Comparison of ENCODE assay signal across 22 cellular contexts in the genomic region with DNA sequence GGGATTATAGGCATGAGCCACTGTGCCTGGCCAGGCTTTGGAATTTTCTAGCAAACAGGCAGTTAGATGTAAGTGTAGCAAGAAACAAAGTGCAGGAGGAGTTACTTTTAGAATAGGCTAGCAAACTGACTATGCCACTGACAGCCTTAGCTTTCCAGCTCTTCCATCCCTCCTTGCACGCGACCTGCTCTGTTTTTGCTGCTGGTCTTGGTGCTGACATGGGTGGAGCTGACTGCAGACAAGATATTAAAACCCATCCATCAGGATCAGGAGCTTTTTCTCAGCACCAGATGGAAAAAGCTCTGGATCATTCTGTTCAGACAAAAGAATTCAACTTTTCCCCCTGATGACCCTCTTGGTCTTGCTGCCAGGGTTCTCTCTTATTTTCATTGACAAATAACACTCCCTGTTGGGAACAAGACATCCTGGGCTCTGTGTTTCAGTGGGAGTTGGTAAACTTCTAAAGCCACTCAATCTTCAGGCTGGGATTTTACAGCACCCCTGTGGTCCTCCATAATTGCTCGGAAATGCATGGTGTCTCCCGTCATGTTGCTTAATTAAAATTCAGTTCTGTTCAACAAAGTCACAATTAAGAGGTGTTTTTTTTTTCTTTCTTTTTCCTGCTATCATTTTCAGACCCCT.
DNase-seq lines count a peak whose midpoint lies in the region; ATAC-seq and TF ChIP-seq lines count a peak whose summit lies in the region.
"Had no signal": no experiment of that assay in that cellular context is flagged by ENCODE, and none has a peak within 500 bp of the region (broad histone marks: within the 10 kb centered on the region; RNA-seq: fewer than 3 reads in every experiment).

No MANE protein-coding gene starts in this region.

- peaks cover 20 to 25% of the 10 kb centered on the region in 2 experiments for H3K4me1 Mint-ChIP-seq in H9
- H3K4me1 Mint-ChIP-seq in activated CD4-positive, alpha-beta T cell treated with anti-CD3 and anti-CD28 coated beads for 36 hours: no peaks in the 10 kb centered on the region

- no peaks in the 10 kb centered on the region for H3K79me2 ChIP-seq in H9 (ENCODE audit: insufficient read depth, low read length)

- in situ Hi-C loops in GM13976 (cut with MboI; ENCODE audit: low sequenced_read_pairs, unreplicated experiment): no loop called here

- H3K9me3 Mint-ChIP-seq in H9: no peaks in the 10 kb centered on the region; a peak in 2 of 5 replicates
- H3K9me3 Mint-ChIP-seq in activated CD4-positive, alpha-beta T cell treated with anti-CD3 and anti-CD28 coated beads for 36 hours (ENCODE audit: low read depth): peaks cover 6% of the 10 kb centered on the region

- no peak overlapping the region for H3K18ac ChIP-seq in H9 (ENCODE audit: insufficient read length, low read depth, low read length)
- no peak overlapping the region for H3K18ac ChIP-seq in neuronal stem cell (ENCODE audit: low read length)

- TF ChIP-seq CTCF in H9 (conservative IDR thresholded peaks at IDR 0.05) (no peak), GM13976 (IDR thresholded peaks at IDR 0.05; ENCODE audit: borderline replicate concordance, control extremely low read depth, extremely low read depth, insufficient read depth, missing control alignments) (no peak)

- H3K23me2 ChIP-seq in H9 (ENCODE audit: insufficient read length, low read depth, low read length, poor library complexity, severe bottlenecking): no peaks in the 10 kb centered on the region

- H3T11ph ChIP-seq in H9 (ENCODE audit: low read length): no peak overlapping the region

- no peak overlapping the region for H2BK120ac ChIP-seq in H9 (ENCODE audit: low read depth, low read length, poor library complexity, severe bottlenecking)
- no peak overlapping the region for H2BK120ac ChIP-seq in neuronal stem cell (ENCODE audit: low read depth, low read length)

- H3K27ac ChIP-seq in H9 (ENCODE audit: insufficient read length, low read depth, low read length) (no peak overlapping the region), ectodermal cell (ENCODE audit: insufficient read depth, low read depth, low read length, poor library complexity, severe bottlenecking) (peak overlapping the region; percentile 11), iPS-20b (ENCODE audit: low read length) (no peak overlapping the region), neuronal stem cell (replicated peaks; ENCODE audit: low read length) (peak overlapping the region; percentile 52)
- H3K27ac ChIP-seq: A549; BLaER1 treated with 17β-estradiol and CSF1 and Interleukin-3, amounts not matched to agents 10 nM and 100 nM; RWPE1 had no signal

- no peaks in the 10 kb centered on the region for H4K20me1 ChIP-seq in H9 (ENCODE audit: control insufficient read depth, insufficient read depth, insufficient read length)
- H4K20me1 ChIP-seq: BLaER1 treated with 17β-estradiol and CSF1 and Interleukin-3, amounts not matched to agents 10 nM and 100 nM had no signal

- H3K4me2 ChIP-seq in H9 (ENCODE audit: insufficient read depth, insufficient read length, low read length) (no peak overlapping the region), neuronal stem cell (ENCODE audit: insufficient read depth, low read length, poor library complexity, severe bottlenecking) (no peak overlapping the region)
- H3K4me2 ChIP-seq: A549; BLaER1 treated with 17β-estradiol and CSF1 and Interleukin-3, amounts not matched to agents 10 nM and 100 nM had no signal

- H3K27me3 Mint-ChIP-seq in H9 (ENCODE audit: low read depth): peaks cover 69% of the 10 kb centered on the region
- no peaks in the 10 kb centered on the region for H3K27me3 Mint-ChIP-seq in activated CD4-positive, alpha-beta T cell treated with anti-CD3 and anti-CD28 coated beads for 36 hours
- H3K27me3 Mint-ChIP-seq: CD4-positive, alpha-beta T cell had no signal

- H3K79me1 ChIP-seq in H9 (ENCODE audit: insufficient read depth, low read depth, low read length, poor library complexity, severe bottlenecking) (no peaks in the 10 kb centered on the region), neuronal stem cell (ENCODE audit: low read depth, low read length) (no peaks in the 10 kb centered on the region)

- H2BK5ac ChIP-seq in H9 (ENCODE audit: insufficient read length, low read length): no peak overlapping the region
- no peak overlapping the region for H2BK5ac ChIP-seq in neuronal stem cell (ENCODE audit: low read length)

- H3K36me3 ChIP-seq in ectodermal cell (ENCODE audit: control insufficient read depth, insufficient read depth, low read length) (no peaks in the 10 kb centered on the region), iPS-20b (ENCODE audit: insufficient read depth, low read depth, low read length) (no peaks in the 10 kb centered on the region), neuronal stem cell (replicated peaks in 1 of 2; ENCODE audit: control insufficient read depth in 2 of 2, insufficient read depth in 2 of 2, low read length in 2 of 2) (no peaks in the 10 kb centered on the region)
- H3K36me3 ChIP-seq: BLaER1 treated with 17β-estradiol and CSF1 and Interleukin-3, amounts not matched to agents 10 nM and 100 nM had no signal

- H2AFZ ChIP-seq in H9 (ENCODE audit: low read length) (no peak overlapping the region), neuronal stem cell (ENCODE audit: low read length) (no peak overlapping the region)

- H3K4ac ChIP-seq in H9 (ENCODE audit: low read depth, low read length) (no peak overlapping the region), neuronal stem cell (ENCODE audit: low read length) (no peak overlapping the region)

- no peak overlapping the region for H3K4me3 Mint-ChIP-seq in H9
- H3K4me3 Mint-ChIP-seq in activated CD4-positive, alpha-beta T cell treated with anti-CD3 and anti-CD28 coated beads for 36 hours: no peak overlapping the region
- H3K4me3 Mint-ChIP-seq: CD4-positive, alpha-beta T cell had no signal

- no peak overlapping the region for H2BK12ac ChIP-seq in H9 (ENCODE audit: insufficient read length, low read depth, low read length)
- no peak overlapping the region for H2BK12ac ChIP-seq in neuronal stem cell (ENCODE audit: low read length)

- peaks cover 2% of the 10 kb centered on the region for H3K4me1 ChIP-seq in H9 (ENCODE audit: insufficient read depth, low read length)
- H3K4me1 ChIP-seq in ectodermal cell (ENCODE audit: control insufficient read depth, insufficient read depth, low read length): peaks cover 12% of the 10 kb centered on the region
- H3K4me1 ChIP-seq in iPS-20b (ENCODE audit: insufficient read depth, low read length): peaks cover 10% of the 10 kb centered on the region; the same call in 1 of the 2 replicates
- peaks cover 0 to 10% of the 10 kb centered on the region in 2 donors for H3K4me1 ChIP-seq in neuronal stem cell (ENCODE audit: control insufficient read depth in 2 of 2, insufficient read depth in 1 of 2, low read depth in 1 of 2, low read length in 2 of 2)
- H3K4me1 ChIP-seq: A549; BLaER1 treated with 17β-estradiol and CSF1 and Interleukin-3, amounts not matched to agents 10 nM and 100 nM had no signal

- H4K8ac ChIP-seq in H9 (replicated peaks; ENCODE audit: insufficient read length, low read depth, low read length) (no peak overlapping the region), neuronal stem cell (ENCODE audit: low read depth, low read length) (no peak overlapping the region)

- H3K56ac ChIP-seq in H9 (ENCODE audit: insufficient read length, low read depth, low read length): no peak overlapping the region

- intact Hi-C loops in activated CD4-positive, alpha-beta T cell treated with anti-CD3 and anti-CD28 coated beads for 36 hours (cut with DNase I, micrococcal nuclease): no loop called here

- CTCF ChIA-PET in activated CD4-positive, alpha-beta T cell treated with anti-CD3 and anti-CD28 coated beads for 36 hours (lab: Charles Lee): no interaction called here

- no CpG with 5 or more reads among the region's 4 CpGs for whole genome bisulfite sequencing in H9 (ENCODE audit: extremely low coverage, insufficient read length, low lambda C conversion rate)
- WGBS in ectodermal cell, 2 experiments: 5 to 8% methylated on average over 4 of the region's 4 CpGs
- no CpG with 5 or more reads among the region's 4 CpGs for WGBS in neuronal stem cell (ENCODE audit: extremely low coverage in 2 of 2, insufficient read length in 2 of 2, insufficient replicate concordance in 1 of 2), 2 donors

- no peaks in the 10 kb centered on the region for H3K36me3 Mint-ChIP-seq in H9 (ENCODE audit: insufficient read depth in 1 of 3, low read depth in 3 of 3)
- H3K36me3 Mint-ChIP-seq in activated CD4-positive, alpha-beta T cell treated with anti-CD3 and anti-CD28 coated beads for 36 hours (ENCODE audit: low read depth): no peaks in the 10 kb centered on the region

- H4K91ac ChIP-seq in H9 (ENCODE audit: insufficient read length, low read depth, low read length) (no peak overlapping the region), neuronal stem cell (ENCODE audit: low read depth, low read length, poor library complexity) (no peak overlapping the region)

- H2AK5ac ChIP-seq in H9 (ENCODE audit: insufficient read length, low read length): no peak overlapping the region
- H2AK5ac ChIP-seq in neuronal stem cell (ENCODE audit: low read depth, low read length): no peak overlapping the region

- H2BK15ac ChIP-seq in H9 (ENCODE audit: low read depth, low read length) (no peak overlapping the region), neuronal stem cell (ENCODE audit: low read length) (no peak overlapping the region)

- H3K27ac Mint-ChIP-seq in H9: peak overlapping the region in 1 of 3 experiments; percentile 48; a peak in 4 of 7 replicates
- no peak overlapping the region for H3K27ac Mint-ChIP-seq in activated CD4-positive, alpha-beta T cell treated with anti-CD3 and anti-CD28 coated beads for 36 hours
- H3K27ac Mint-ChIP-seq: CD4-positive, alpha-beta T cell had no signal

- no peak overlapping the region for H4K5ac ChIP-seq in H9 (ENCODE audit: insufficient read length, low read depth, low read length)

- POLR2A ChIA-PET in activated CD4-positive, alpha-beta T cell treated with anti-CD3 and anti-CD28 coated beads for 36 hours (lab: Charles Lee): no interaction called here

- no peaks in the 10 kb centered on the region for H3K27me3 ChIP-seq in H9 (ENCODE audit: insufficient read depth, low read length)
- H3K27me3 ChIP-seq in ectodermal cell (ENCODE audit: control insufficient read depth, insufficient read depth, low read length, poor library complexity, severe bottlenecking): peaks cover 46% of the 10 kb centered on the region
- H3K27me3 ChIP-seq in iPS-20b (ENCODE audit: insufficient read depth, low read length): peaks cover 48% of the 10 kb centered on the region
- H3K27me3 ChIP-seq in neuronal stem cell (ENCODE audit: control insufficient read depth in 3 of 3, insufficient read depth in 3 of 3, low read depth in 1 of 3, low read length in 3 of 3): no peaks in the 10 kb centered on the region
- H3K27me3 ChIP-seq: BLaER1 treated with 17β-estradiol and CSF1 and Interleukin-3, amounts not matched to agents 10 nM and 100 nM had no signal

- H3K23ac ChIP-seq in H9 (ENCODE audit: insufficient read length, low read depth, low read length) (no peak overlapping the region), neuronal stem cell (ENCODE audit: low read depth, low read length, poor library complexity) (no peak overlapping the region)

- H3K14ac ChIP-seq in H9 (ENCODE audit: insufficient read depth, low read length): no peak overlapping the region
- no peak overlapping the region for H3K14ac ChIP-seq in neuronal stem cell (ENCODE audit: low read length)

- H3K9me3 ChIP-seq in H9 (ENCODE audit: control insufficient read depth, low read depth, low read length) (no peaks in the 10 kb centered on the region), ectodermal cell (ENCODE audit: control insufficient read depth, low read length) (no peaks in the 10 kb centered on the region), iPS-20b (ENCODE audit: insufficient read depth, low read depth, low read length) (no peaks in the 10 kb centered on the region), neuronal stem cell (replicated peaks in 1 of 2; ENCODE audit: control insufficient read depth in 2 of 2, insufficient read depth in 1 of 2, low read depth in 1 of 2, low read length in 2 of 2) (no peaks in the 10 kb centered on the region)
- H3K9me3 ChIP-seq: A549; BLaER1 treated with 17β-estradiol and CSF1 and Interleukin-3, amounts not matched to agents 10 nM and 100 nM had no signal

- H3K4me3 ChIP-seq in ectodermal cell (ENCODE audit: insufficient read depth, low read depth, low read length) (no peak overlapping the region), iPS-20b (ENCODE audit: low read length) (peak overlapping the region; percentile 21; the same call in 1 of the 2 replicates), neuronal stem cell (ENCODE audit: low read length in 2 of 2) (no peak overlapping the region)
- H3K4me3 ChIP-seq: A549; BLaER1 treated with 17β-estradiol and CSF1 and Interleukin-3, amounts not matched to agents 10 nM and 100 nM; K562 had no signal

- no peak for ATAC-seq in HG02981 (IDR thresholded peaks at IDR 0.05; ENCODE audit: unreplicated experiment)
- ATAC-seq in activated CD4-positive, alpha-beta T cell treated with anti-CD3 and anti-CD28 coated beads for 36 hours: no peak
- ATAC-seq: A549, K562, Panc1 had no signal

- H2BK20ac ChIP-seq in H9 (ENCODE audit: low read depth, low read length, poor library complexity, severe bottlenecking): no peak overlapping the region

- H3K9ac ChIP-seq in H9 (ENCODE audit: extremely low read depth, insufficient read length, low read length): no peak overlapping the region
- no peak overlapping the region for H3K9ac ChIP-seq in iPS-20b (ENCODE audit: low read depth, low read length)
- H3K9ac ChIP-seq in neuronal stem cell (ENCODE audit: low read depth, low read length, poor library complexity): no peak overlapping the region
- H3K9ac ChIP-seq: BLaER1 treated with 17β-estradiol and CSF1 and Interleukin-3, amounts not matched to agents 10 nM and 100 nM had no signal

- DNase-seq in H9 (peak; percentile 33), neuronal stem cell (ENCODE audit: low spot score) (no peak), GM13976 (ENCODE audit: low spot score) (no peak)
- no peak for DNase-seq in activated CD4-positive, alpha-beta T cell treated with anti-CD3 and anti-CD28 coated beads for 36 hours
- DNase-seq: AML-193; CD4-positive, alpha-beta T cell; GOT3; Kasumi-1; NCI-H1105; NCI-H146; NCI-H1930; NCI-H446; NCI-H524 treated with DMSO at 0.1 percent for 48 hours; SHP77 had no signal

Comparison
In these comparisons a context has a peak if more than half of its experiments do, and no peak if none do; other contexts are left out.
1. H3K27ac ChIP-seq: peak in ectodermal cell (single experiment) and neuronal stem cell (single experiment); none in H9 (single experiment) and iPS-20b (single experiment).